ENCODE assay signal across 1 cellular context in genomic region chr1:28517649-28517999, GRCh38.
TF ChIP-seq lines count a peak whose summit lies in the region.

No MANE protein-coding gene starts in this region.

TF ChIP-seq in H1, 55 proteins besides CTCF, POLR2A, EP300 and RAD21 (continued from another document):
- TF ChIP-seq, protein P1, sequence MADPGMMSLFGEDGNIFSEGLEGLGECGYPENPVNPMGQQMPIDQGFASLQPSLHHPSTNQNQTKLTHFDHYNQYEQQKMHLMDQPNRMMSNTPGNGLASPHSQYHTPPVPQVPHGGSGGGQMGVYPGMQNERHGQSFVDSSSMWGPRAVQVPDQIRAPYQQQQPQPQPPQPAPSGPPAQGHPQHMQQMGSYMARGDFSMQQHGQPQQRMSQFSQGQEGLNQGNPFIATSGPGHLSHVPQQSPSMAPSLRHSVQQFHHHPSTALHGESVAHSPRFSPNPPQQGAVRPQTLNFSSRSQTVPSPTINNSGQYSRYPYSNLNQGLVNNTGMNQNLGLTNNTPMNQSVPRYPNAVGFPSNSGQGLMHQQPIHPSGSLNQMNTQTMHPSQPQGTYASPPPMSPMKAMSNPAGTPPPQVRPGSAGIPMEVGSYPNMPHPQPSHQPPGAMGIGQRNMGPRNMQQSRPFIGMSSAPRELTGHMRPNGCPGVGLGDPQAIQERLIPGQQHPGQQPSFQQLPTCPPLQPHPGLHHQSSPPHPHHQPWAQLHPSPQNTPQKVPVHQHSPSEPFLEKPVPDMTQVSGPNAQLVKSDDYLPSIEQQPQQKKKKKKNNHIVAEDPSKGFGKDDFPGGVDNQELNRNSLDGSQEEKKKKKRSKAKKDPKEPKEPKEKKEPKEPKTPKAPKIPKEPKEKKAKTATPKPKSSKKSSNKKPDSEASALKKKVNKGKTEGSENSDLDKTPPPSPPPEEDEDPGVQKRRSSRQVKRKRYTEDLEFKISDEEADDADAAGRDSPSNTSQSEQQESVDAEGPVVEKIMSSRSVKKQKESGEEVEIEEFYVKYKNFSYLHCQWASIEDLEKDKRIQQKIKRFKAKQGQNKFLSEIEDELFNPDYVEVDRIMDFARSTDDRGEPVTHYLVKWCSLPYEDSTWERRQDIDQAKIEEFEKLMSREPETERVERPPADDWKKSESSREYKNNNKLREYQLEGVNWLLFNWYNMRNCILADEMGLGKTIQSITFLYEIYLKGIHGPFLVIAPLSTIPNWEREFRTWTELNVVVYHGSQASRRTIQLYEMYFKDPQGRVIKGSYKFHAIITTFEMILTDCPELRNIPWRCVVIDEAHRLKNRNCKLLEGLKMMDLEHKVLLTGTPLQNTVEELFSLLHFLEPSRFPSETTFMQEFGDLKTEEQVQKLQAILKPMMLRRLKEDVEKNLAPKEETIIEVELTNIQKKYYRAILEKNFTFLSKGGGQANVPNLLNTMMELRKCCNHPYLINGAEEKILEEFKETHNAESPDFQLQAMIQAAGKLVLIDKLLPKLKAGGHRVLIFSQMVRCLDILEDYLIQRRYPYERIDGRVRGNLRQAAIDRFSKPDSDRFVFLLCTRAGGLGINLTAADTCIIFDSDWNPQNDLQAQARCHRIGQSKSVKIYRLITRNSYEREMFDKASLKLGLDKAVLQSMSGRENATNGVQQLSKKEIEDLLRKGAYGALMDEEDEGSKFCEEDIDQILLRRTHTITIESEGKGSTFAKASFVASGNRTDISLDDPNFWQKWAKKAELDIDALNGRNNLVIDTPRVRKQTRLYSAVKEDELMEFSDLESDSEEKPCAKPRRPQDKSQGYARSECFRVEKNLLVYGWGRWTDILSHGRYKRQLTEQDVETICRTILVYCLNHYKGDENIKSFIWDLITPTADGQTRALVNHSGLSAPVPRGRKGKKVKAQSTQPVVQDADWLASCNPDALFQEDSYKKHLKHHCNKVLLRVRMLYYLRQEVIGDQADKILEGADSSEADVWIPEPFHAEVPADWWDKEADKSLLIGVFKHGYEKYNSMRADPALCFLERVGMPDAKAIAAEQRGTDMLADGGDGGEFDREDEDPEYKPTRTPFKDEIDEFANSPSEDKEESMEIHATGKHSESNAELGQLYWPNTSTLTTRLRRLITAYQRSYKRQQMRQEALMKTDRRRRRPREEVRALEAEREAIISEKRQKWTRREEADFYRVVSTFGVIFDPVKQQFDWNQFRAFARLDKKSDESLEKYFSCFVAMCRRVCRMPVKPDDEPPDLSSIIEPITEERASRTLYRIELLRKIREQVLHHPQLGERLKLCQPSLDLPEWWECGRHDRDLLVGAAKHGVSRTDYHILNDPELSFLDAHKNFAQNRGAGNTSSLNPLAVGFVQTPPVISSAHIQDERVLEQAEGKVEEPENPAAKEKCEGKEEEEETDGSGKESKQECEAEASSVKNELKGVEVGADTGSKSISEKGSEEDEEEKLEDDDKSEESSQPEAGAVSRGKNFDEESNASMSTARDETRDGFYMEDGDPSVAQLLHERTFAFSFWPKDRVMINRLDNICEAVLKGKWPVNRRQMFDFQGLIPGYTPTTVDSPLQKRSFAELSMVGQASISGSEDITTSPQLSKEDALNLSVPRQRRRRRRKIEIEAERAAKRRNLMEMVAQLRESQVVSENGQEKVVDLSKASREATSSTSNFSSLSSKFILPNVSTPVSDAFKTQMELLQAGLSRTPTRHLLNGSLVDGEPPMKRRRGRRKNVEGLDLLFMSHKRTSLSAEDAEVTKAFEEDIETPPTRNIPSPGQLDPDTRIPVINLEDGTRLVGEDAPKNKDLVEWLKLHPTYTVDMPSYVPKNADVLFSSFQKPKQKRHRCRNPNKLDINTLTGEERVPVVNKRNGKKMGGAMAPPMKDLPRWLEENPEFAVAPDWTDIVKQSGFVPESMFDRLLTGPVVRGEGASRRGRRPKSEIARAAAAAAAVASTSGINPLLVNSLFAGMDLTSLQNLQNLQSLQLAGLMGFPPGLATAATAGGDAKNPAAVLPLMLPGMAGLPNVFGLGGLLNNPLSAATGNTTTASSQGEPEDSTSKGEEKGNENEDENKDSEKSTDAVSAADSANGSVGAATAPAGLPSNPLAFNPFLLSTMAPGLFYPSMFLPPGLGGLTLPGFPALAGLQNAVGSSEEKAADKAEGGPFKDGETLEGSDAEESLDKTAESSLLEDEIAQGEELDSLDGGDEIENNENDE (IDR thresholded peaks at IDR 0.05; ENCODE audit: insufficient replicate concordance, low read length): no peak
- no peak for TF ChIP-seq MAFK (IDR thresholded peaks at IDR 0.05; ENCODE audit: low read depth, low read length)
- TF ChIP-seq CTBP2 (IDR thresholded peaks at IDR 0.05; ENCODE audit: borderline replicate concordance, insufficient read depth, insufficient read length, low read length): no peak
- TF ChIP-seq KDM4A (IDR thresholded peaks at IDR 0.05; ENCODE audit: low read depth, low read length, severe bottlenecking): no peak
- no peak for TF ChIP-seq YY1 (IDR thresholded peaks at IDR 0.05; ENCODE audit: low read depth, low read length)
- TF ChIP-seq TAF7 (optimal IDR thresholded peaks at IDR 0.05; ENCODE audit: borderline replicate concordance, low read depth, low read length): no peak
